Comparison of ENCODE assay signal across 8 cellular contexts in the genomic region with DNA sequence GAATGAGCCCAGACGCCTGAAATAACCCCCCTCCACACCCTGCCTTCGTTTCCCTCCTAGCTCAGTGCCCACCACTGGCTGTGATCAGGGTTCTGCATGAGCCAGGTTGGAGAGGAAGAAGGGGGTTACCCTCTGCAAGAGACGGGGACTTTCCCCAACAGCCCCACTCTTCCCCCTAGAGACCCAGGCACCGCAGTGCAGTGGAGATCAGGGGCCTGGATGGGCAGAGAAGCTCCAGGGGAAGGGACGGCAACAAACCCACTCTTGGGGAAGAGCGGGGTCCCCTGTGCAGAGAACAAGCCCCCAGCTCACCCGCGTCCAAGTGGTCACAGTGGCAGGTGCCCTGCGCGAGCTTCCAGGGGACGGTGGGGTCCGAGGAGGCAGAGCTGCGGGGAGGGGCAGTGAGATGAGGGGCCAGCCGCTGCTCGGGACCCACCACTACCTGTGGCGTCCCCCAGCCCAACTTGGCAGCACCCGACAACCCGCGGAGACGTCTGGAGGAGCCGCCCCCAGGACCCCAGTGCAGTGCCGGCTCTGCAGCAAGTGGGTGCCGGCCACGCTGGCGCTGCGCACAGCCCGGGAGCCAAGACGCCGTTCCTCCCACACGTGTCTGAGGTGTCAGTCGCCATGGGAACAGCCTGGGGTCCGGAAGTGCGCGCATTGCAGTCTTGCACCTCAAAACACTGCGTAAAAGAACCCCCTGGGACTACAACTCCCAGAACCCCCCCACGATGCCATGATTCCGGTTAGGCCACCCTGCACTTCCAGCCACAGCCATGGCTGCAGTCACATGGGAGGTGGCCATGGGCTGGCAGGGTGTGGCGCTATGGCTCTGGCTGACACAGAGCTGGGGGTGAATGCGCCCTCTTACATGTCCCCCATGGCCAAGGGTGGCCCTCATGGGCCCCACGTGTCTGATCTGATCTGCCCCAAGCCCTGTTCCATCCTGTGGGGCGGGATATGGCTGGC. TPM values are rescaled to one million over a fixed set of nuclear protein-coding genes. Genes with fewer than 3 reads are reported as not detected.
DNase-seq lines count a peak whose midpoint lies in the region; ATAC-seq and TF ChIP-seq lines count a peak whose summit lies in the region.

No MANE protein-coding gene starts in this region.

- no peaks in the 10 kb centered on the region for H3K4me1 Mint-ChIP-seq in osteocyte (ENCODE audit: unreplicated experiment)

- H3K27me3 ChIP-seq in adrenal gland = no peaks in the 10 kb centered on the region

- H3K9me3 Mint-ChIP-seq in osteocyte (ENCODE audit: unreplicated experiment) = no peaks in the 10 kb centered on the region

- H3K27ac ChIP-seq in adrenal gland = no peak overlapping the region

- H3K27me3 Mint-ChIP-seq in osteocyte (ENCODE audit: unreplicated experiment) = peaks cover 3% of the 10 kb centered on the region

- no peak overlapping the region for H3K4me3 ChIP-seq in adrenal gland

- H3K36me3 ChIP-seq in adrenal gland (replicated peaks in 1 of 2) = no peaks in the 10 kb centered on the region

- 40 to 68% (median 55%) methylated on average over 12 to 41 of the region's 41 CpGs for WGBS in adrenal gland, 4 donors

- ATAC-seq in GM18858 (IDR thresholded peaks at IDR 0.05; ENCODE audit: unreplicated experiment) (peak; percentile 46), HG03025 (IDR thresholded peaks at IDR 0.05; ENCODE audit: low FRiP score, unreplicated experiment) (no peak)

- intact Hi-C loops in adrenal gland (cut with DNase I) = no loop called here
- intact Hi-C loops in posterior cingulate gyrus (cut with DNase I) = no loop called here

- no peak for TF ChIP-seq POLR2A in adrenal gland (IDR thresholded peaks at IDR 0.05)

- no peak overlapping the region for H3K27ac Mint-ChIP-seq in osteocyte (ENCODE audit: unreplicated experiment)

- H3K36me3 Mint-ChIP-seq in osteocyte (ENCODE audit: unreplicated experiment) = no peaks in the 10 kb centered on the region

- H3K4me1 ChIP-seq in adrenal gland (replicated peaks in 1 of 2) = no peaks in the 10 kb centered on the region

- no peaks in the 10 kb centered on the region for H3K9me3 ChIP-seq in adrenal gland (replicated peaks in 1 of 3)

- no peak overlapping the region for H3K4me3 Mint-ChIP-seq in osteocyte (ENCODE audit: unreplicated experiment)

- TF ChIP-seq CTCF in adrenal gland (IDR thresholded peaks at IDR 0.05) (no peak), osteocyte (IDR thresholded peaks at IDR 0.05) (no peak)

- DNase-seq in T-helper 1 cell (peak; percentile 59 to 81 (median 76)), adrenal gland (peak in 4 of 7 donors; percentile 14 to 67 (median 18)), posterior cingulate gyrus (peak; percentile 9 to 95 (median 67)), NCI-H187 treated with DMSO at 0.1 percent for 48 hours (lab: John Stamatoyannopoulos, UW) (no peak), osteocyte (ENCODE audit: extremely low spot score, unreplicated experiment) (no peak), cerebellar nuclear complex (lab: John Stamatoyannopoulos, UW) (no peak)

RNA-seq across cellular contexts. Expression of gene WIPI2, which starts 45.8 kb away (rescaled TPM):
- total RNA-seq in adrenal gland (10 to 100 TPM; 41.1 to 68.0 (median 58.8) TPM), osteocyte (83.3 and 86.1 TPM in 2 replicates)
- 10 to 100 TPM; 31.8 to 41.2 (median 32.7) TPM for polyA plus RNA-seq in adrenal gland

Comparison
In these comparisons a context has a peak if more than half of its experiments do, and no peak if none do; other contexts are left out.
1. DNase-seq: peak in T-helper 1 cell (5 of 5), adrenal gland (4 of 7) and posterior cingulate gyrus (10 of 10); none in NCI-H187 treated with DMSO at 0.1 percent for 48 hours (single experiment), osteocyte (single experiment) and cerebellar nuclear complex (0 of 2).